In the genomic region with DNA sequence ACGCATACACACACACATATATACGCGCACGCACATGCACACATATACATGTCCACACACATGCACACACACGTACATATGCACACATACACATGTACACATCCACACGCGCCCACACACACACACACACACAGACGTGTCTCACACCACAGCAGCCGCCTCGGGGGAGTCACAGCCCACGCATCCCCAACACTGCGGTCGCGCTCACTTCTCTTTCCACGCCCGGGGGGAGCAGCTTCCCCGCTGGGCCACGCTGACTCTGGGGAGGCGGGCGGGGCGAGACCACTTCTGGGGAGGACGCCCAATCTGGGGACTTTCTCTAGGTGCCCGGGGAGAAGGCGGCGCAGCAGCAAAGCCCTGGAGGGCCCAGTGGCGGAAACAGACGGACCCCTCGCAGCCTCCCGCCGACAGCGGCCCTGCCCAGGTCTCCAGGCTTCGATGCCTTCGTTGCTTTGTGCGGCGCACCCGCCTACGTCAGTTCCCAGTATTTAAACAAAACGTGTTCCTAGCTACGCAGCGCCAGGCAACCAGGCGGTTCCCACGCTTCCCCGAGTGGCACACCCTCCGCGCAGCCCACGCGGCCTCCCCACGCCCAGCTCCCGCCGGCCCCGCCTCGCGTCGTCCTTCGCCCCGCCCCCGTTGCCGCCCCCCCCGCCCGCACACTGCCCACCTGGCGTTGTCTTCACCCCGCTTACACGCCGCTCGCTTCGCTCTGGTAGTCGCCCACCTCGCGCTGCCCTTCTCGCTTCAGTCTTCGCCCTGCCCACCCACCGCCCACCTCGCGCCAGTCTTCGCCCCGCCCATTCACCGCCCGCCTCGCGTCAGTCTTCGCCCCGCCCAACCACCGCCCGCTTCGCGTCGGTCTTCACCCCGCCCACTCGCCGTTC, we compare ENCODE assay signal across 8 cellular contexts. TPM values are rescaled to one million over a fixed set of nuclear protein-coding genes. Genes with fewer than 3 reads are reported as not detected.
DNase-seq lines count a peak whose midpoint lies in the region; ATAC-seq and TF ChIP-seq lines count a peak whose summit lies in the region.

No MANE protein-coding gene starts in this region.

- no peaks in the 10 kb centered on the region for H3K4me1 ChIP-seq in Caco-2

- no peaks in the 10 kb centered on the region for H3K9me3 ChIP-seq in Caco-2

- intact Hi-C loops in Caco-2 (cut with micrococcal nuclease; ENCODE audit: unreplicated experiment) = loop anchor here (5.0 to 10.0 kb wide), 3 partner anchors 74 to 356 kb away; partner anchors contain the start of genes ADNP2 and CTDP1

- H3K36me3 ChIP-seq in Caco-2 (ENCODE audit: control insufficient read depth, insufficient read depth, low read length) = no peaks in the 10 kb centered on the region

- TF ChIP-seq CTCF in Caco-2 (IDR thresholded peaks at IDR 0.05; ENCODE audit: insufficient read depth in 1 of 2, low read depth in 1 of 2, low read length in 1 of 2, severe bottlenecking in 1 of 2, unreplicated experiment in 1 of 2) = no peak

- peak; percentile 49 for ATAC-seq in GM21576 (IDR thresholded peaks at IDR 0.05; ENCODE audit: unreplicated experiment)
- ATAC-seq in natural killer cell treated with Interleukin-12 subunit alpha and Interleukin-12 subunit beta and Interleukin-15 and Interleukin-18, amount 100 ng/mL, for 72 hours = no peak

- peaks cover 7% of the 10 kb centered on the region for H3K36me3 Mint-ChIP-seq in Caco-2 (ENCODE audit: insufficient read depth, unreplicated experiment)
- peaks cover 7% of the 10 kb centered on the region for H3K36me3 Mint-ChIP-seq in natural killer cell treated with Interleukin-12 subunit alpha and Interleukin-12 subunit beta and Interleukin-15 and Interleukin-18, amount 100 ng/mL, for 72 hours

- H3K4me3 Mint-ChIP-seq in Caco-2 (ENCODE audit: unreplicated experiment) = peak overlapping the region; percentile 91
- H3K4me3 Mint-ChIP-seq in natural killer cell treated with Interleukin-12 subunit alpha and Interleukin-12 subunit beta and Interleukin-15 and Interleukin-18, amount 100 ng/mL, for 72 hours = peak overlapping the region; percentile 90

- CTCF ChIA-PET in Caco-2 (lab: Charles Lee) = interaction anchor here (0.6 to 1.0 kb wide), 3 partner anchors 48 to 99 kb away, joined by 3 to 4 read pairs (median 3); no protein-coding TSS in a partner anchor

- H3K27ac Mint-ChIP-seq in Caco-2 (ENCODE audit: unreplicated experiment) = peak overlapping the region; percentile 81
- H3K27ac Mint-ChIP-seq in natural killer cell treated with Interleukin-12 subunit alpha and Interleukin-12 subunit beta and Interleukin-15 and Interleukin-18, amount 100 ng/mL, for 72 hours = peak overlapping the region; percentile 70 to 88

- no peaks in the 10 kb centered on the region for H3K9me3 Mint-ChIP-seq in Caco-2 (ENCODE audit: unreplicated experiment)
- H3K9me3 Mint-ChIP-seq in natural killer cell treated with Interleukin-12 subunit alpha and Interleukin-12 subunit beta and Interleukin-15 and Interleukin-18, amount 100 ng/mL, for 72 hours = peaks cover 3% of the 10 kb centered on the region

- POLR2A ChIA-PET in Caco-2 (lab: Charles Lee) = interaction anchor here (0.5 to 1.2 kb wide), 7 partner anchors 9 to 250 kb away, joined by 3 to 10 read pairs (median 6); partner anchors contain the start of gene ADNP2

- H3K27me3 Mint-ChIP-seq in Caco-2 (ENCODE audit: insufficient read depth, unreplicated experiment) = no peaks in the 10 kb centered on the region
- H3K27me3 Mint-ChIP-seq in natural killer cell treated with Interleukin-12 subunit alpha and Interleukin-12 subunit beta and Interleukin-15 and Interleukin-18, amount 100 ng/mL, for 72 hours = no peaks in the 10 kb centered on the region

- no peak for DNase-seq in Caco-2
- DNase-seq in KG1 (lab: John Stamatoyannopoulos, UW) = peak; percentile 86
- peak; percentile 84 to 87 for DNase-seq in activated CD4-positive, alpha-beta T cell treated with anti-CD3 and anti-CD28 coated beads, Interleukin-2, amount 50 U/mL, for 4 hours
- DNase-seq in epidermal melanocyte (ENCODE audit: insufficient read length, low spot score) = peak; percentile 47
- DNase-seq in natural killer cell treated with Interleukin-12 subunit alpha and Interleukin-12 subunit beta and Interleukin-15 and Interleukin-18, amount 100 ng/mL, for 72 hours (ENCODE audit: low spot score) = peak; percentile 79
- no peak for DNase-seq in kidney glomerular epithelial cell (lab: John Stamatoyannopoulos, UW)

- peaks cover 12% of the 10 kb centered on the region for H3K4me1 Mint-ChIP-seq in Caco-2 (ENCODE audit: low read depth, unreplicated experiment)
- peaks cover 19 to 26% of the 10 kb centered on the region in 2 donors for H3K4me1 Mint-ChIP-seq in natural killer cell treated with Interleukin-12 subunit alpha and Interleukin-12 subunit beta and Interleukin-15 and Interleukin-18, amount 100 ng/mL, for 72 hours (ENCODE audit: low read depth in 2 of 2)

- H3K27me3 ChIP-seq in Caco-2 (replicated peaks; ENCODE audit: control insufficient read depth, insufficient read depth, low read length) = no peaks in the 10 kb centered on the region

- H3K4me3 ChIP-seq in Caco-2 (ENCODE audit: low read depth, low read length) = peak overlapping the region; percentile 67

- H3K27ac ChIP-seq in temporal lobe (ENCODE audit: low read depth, low read length) = peak overlapping the region; percentile 63

- no TSS peak for BruUV-seq in Caco-2 (replicated peaks; lab: Mats Ljungman, UMichigan)

RNA-seq across cellular contexts. Expression of gene RBFA, which starts 0.8 kb away (rescaled TPM):
- total RNA-seq in Caco-2 (2022) (19.2 and 19.3 TPM in 2 replicates), temporal lobe (31.0 TPM)
- total RNA-seq in natural killer cell treated with Interleukin-12 subunit alpha and Interleukin-12 subunit beta and Interleukin-15 and Interleukin-18, amount 100 ng/mL, for 72 hours = 10 to 100 TPM; 23.0 to 47.3 TPM

RNA-seq across cellular contexts. Expression of gene TXNL4A, which starts 45.1 kb away (rescaled TPM):
- total RNA-seq in Caco-2 (2022) (80.2 and 83.3 TPM in 2 replicates), temporal lobe (30.0 TPM)
- total RNA-seq in natural killer cell treated with Interleukin-12 subunit alpha and Interleukin-12 subunit beta and Interleukin-15 and Interleukin-18, amount 100 ng/mL, for 72 hours = 100 to 1,000 TPM in 1 of 2 donors, 10 to 100 TPM in 1; 97.2 to 143 TPM

Comparison
In these comparisons a context has a peak if more than half of its experiments do, and no peak if none do; other contexts are left out.
1. DNase-seq: peak in KG1 (single experiment), activated CD4-positive, alpha-beta T cell treated with anti-CD3 and anti-CD28 coated beads, Interleukin-2, amount 50 U/mL, for 4 hours (2 of 2), epidermal melanocyte (single experiment) and natural killer cell treated with Interleukin-12 subunit alpha and Interleukin-12 subunit beta and Interleukin-15 and Interleukin-18, amount 100 ng/mL, for 72 hours (single experiment); none in Caco-2 (0 of 2) and kidney glomerular epithelial cell (single experiment).